Comparison of ENCODE assay signal across 9 cellular contexts in the genomic region with DNA sequence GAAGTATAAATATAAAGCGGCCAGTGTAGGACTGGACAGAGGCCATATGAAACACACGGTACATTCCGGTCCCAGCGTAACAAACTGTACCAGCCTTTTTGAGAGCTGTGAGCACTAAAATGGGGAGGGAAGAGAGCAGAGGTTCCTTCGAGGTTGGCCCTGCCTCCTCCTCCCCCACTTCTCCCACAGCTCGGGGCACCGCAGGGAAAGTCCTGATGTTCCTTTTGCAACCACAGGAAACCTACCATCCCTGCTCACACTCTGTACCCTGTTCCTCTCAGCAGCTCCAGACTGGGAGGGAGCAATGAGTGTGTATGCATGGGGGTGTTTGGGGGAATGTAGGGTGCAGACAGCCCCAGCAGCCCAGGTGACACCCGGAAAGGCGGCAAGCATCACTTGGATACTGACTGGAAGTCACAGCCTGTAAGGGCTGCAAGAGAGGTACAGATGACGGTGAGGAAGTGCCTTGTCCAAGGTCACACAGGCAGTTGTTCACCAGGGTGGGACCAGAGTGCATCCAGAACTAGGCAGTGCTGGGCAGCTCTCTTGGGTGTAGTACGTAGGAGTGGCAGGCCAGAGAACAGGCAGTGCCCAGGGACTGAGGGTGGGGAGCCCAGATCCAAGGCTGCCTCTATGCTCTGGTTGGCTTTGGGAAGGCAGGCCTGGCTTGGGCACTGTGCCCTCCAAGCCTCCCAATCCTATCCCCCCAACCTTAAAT. TPM values are rescaled to one million over a fixed set of nuclear protein-coding genes. Genes with fewer than 3 reads are reported as not detected.
DNase-seq lines count a peak whose midpoint lies in the region; ATAC-seq and TF ChIP-seq lines count a peak whose summit lies in the region.
"Had no signal": no experiment of that assay in that cellular context is flagged by ENCODE, and none has a peak within 500 bp of the region (broad histone marks: within the 10 kb centered on the region; RNA-seq: fewer than 3 reads in every experiment).

No MANE protein-coding gene starts in this region.

- POLR2A ChIA-PET in CD4-positive, alpha-beta T cell (lab: Charles Lee) = interaction anchor here (0.8 to 1.6 kb wide), 4 partner anchors 58 to 125 kb away, joined by 3 to 8 read pairs (median 6); no protein-coding TSS in a partner anchor
- POLR2A ChIA-PET in RWPE1 (lab: Yijun Ruan, JAX; ENCODE audit: low non-redundant PET) (no interaction called here), PC-3 (lab: Charles Lee; ENCODE audit: unreplicated experiment) (interaction anchor here (0.6 kb wide), 1 partner anchor 1390 kb away, joined by 4 read pairs; no protein-coding TSS in a partner anchor)

- no peaks in the 10 kb centered on the region for H3F3A ChIP-seq in PC-3 (ENCODE audit: low read length, unreplicated experiment)

- peak overlapping the region; percentile 81 for H3K4me3 Mint-ChIP-seq in CD4-positive, alpha-beta T cell

- H3K4me2 ChIP-seq in osteoblast (ENCODE audit: insufficient read depth, low read length) = peak overlapping the region; percentile 14
- H3K4me2 ChIP-seq in PC-3 (ENCODE audit: low read length) = no peak overlapping the region

- no peaks in the 10 kb centered on the region for H4K20me1 ChIP-seq in osteoblast (ENCODE audit: insufficient read depth, low read length)
- no peaks in the 10 kb centered on the region for H4K20me1 ChIP-seq in PC-3 (ENCODE audit: low read length)

- intact Hi-C loops in CD4-positive, alpha-beta T cell (cut with DNase I, micrococcal nuclease) = loop anchor here (2.0 to 5.0 kb wide), 3 partner anchors 13 to 1791 kb away; no protein-coding TSS in a partner anchor
- intact Hi-C loops in PC-3 (cut with micrococcal nuclease) = loop anchor here (2.0 kb wide), 1 partner anchor 37 kb away; the partner anchor contains the start of gene FKBP5

- H3K9ac ChIP-seq in PC-3 (ENCODE audit: low read length) = no peak overlapping the region

- H3K4me3 ChIP-seq in osteoblast (ENCODE audit: insufficient read depth, low read length) (no peak overlapping the region), BE2C (ENCODE audit: low read depth, low read length) (no peak overlapping the region), PC-3 (ENCODE audit: low read length) (no peak overlapping the region)

- peaks cover 86% of the 10 kb centered on the region for H3K4me1 Mint-ChIP-seq in CD4-positive, alpha-beta T cell (ENCODE audit: low read depth)

- CTCF ChIA-PET in CD4-positive, alpha-beta T cell (lab: Charles Lee) = interaction anchor here (1.2 to 5.8 kb wide), 2 partner anchors 11 to 102 kb away, joined by 4 to 24 read pairs; partner anchors contain the start of gene ARMC12
- CTCF ChIA-PET in RWPE1 (lab: Yijun Ruan, JAX) = interaction anchor here (0.6 to 0.7 kb wide), 2 partner anchors 102 to 428 kb away, joined by 3 to 4 read pairs; no protein-coding TSS in a partner anchor
- CTCF ChIA-PET in PC-3 (lab: Charles Lee) = no interaction called here

- peaks cover 27% of the 10 kb centered on the region for H3K4me1 ChIP-seq in osteoblast (ENCODE audit: insufficient read depth, low read length)
- peaks cover 25% of the 10 kb centered on the region for H3K4me1 ChIP-seq in BE2C
- peaks cover 19% of the 10 kb centered on the region for H3K4me1 ChIP-seq in PC-3 (ENCODE audit: insufficient read depth, low read length)

- no peaks in the 10 kb centered on the region for H3K9me3 Mint-ChIP-seq in CD4-positive, alpha-beta T cell

- peak in 1 of 10 experiments; percentile 5 for DNase-seq in CD4-positive, alpha-beta T cell
- DNase-seq in RWPE1 (ENCODE audit: low spot score) = peak; percentile 46
- peak; percentile 90 for DNase-seq in fibroblast of gingiva (ENCODE audit: low read depth)
- DNase-seq in osteoblast (ENCODE audit: insufficient read length, low spot score, missing footprints) = peak; percentile 88
- no peak for DNase-seq in BE2C
- no peak for DNase-seq in PC-3
- no peak for DNase-seq in EL

- no peaks in the 10 kb centered on the region for H3K27me3 Mint-ChIP-seq in CD4-positive, alpha-beta T cell

- no peaks in the 10 kb centered on the region for H3K27me3 ChIP-seq in CD4-positive, alpha-beta T cell (ENCODE audit: control insufficient read depth, insufficient read depth, low read length)
- H3K27me3 ChIP-seq in osteoblast (ENCODE audit: insufficient read depth, low read length) (no peaks in the 10 kb centered on the region), BE2C (no peaks in the 10 kb centered on the region), PC-3 (ENCODE audit: low read length) (no peaks in the 10 kb centered on the region)

- peak overlapping the region; percentile 87 for H3K27ac Mint-ChIP-seq in CD4-positive, alpha-beta T cell

- no peak for ATAC-seq in CD4-positive, alpha-beta T cell (ENCODE audit: poor library complexity)
- ATAC-seq in HG03175 (IDR thresholded peaks at IDR 0.05; ENCODE audit: unreplicated experiment) (no peak), PC-3 (no peak)

- TF ChIP-seq CTCF in CD4-positive, alpha-beta T cell (IDR thresholded peaks at IDR 0.05) = no peak
- no peak for TF ChIP-seq CTCF in RWPE1 (conservative IDR thresholded peaks at IDR 0.05; ENCODE audit: low read depth)
- TF ChIP-seq CTCF in osteoblast (IDR thresholded peaks at IDR 0.05; ENCODE audit: extremely low read depth, low read depth, low read length) = no peak
- TF ChIP-seq CTCF in BE2C (IDR thresholded peaks at IDR 0.05; ENCODE audit: low read depth, low read length) = no peak
- TF ChIP-seq CTCF in PC-3 (conservative IDR thresholded peaks at IDR 0.05; ENCODE audit: low read depth, low read length) = no peak

- H3K9me2 ChIP-seq in PC-3 (replicated peaks; ENCODE audit: low read length) = no peaks in the 10 kb centered on the region

- peak overlapping the region; percentile 63 for H2AFZ ChIP-seq in osteoblast (ENCODE audit: low read length)
- no peak overlapping the region for H2AFZ ChIP-seq in PC-3 (ENCODE audit: low read length)

- H3K9me3 ChIP-seq in CD4-positive, alpha-beta T cell (ENCODE audit: control insufficient read depth, low read length) = no peaks in the 10 kb centered on the region
- H3K9me3 ChIP-seq in osteoblast (ENCODE audit: low read depth, low read length) (no peaks in the 10 kb centered on the region), BE2C (no peaks in the 10 kb centered on the region), PC-3 (ENCODE audit: low read length) (no peaks in the 10 kb centered on the region)

- no peaks in the 10 kb centered on the region for H3K36me3 ChIP-seq in osteoblast (ENCODE audit: insufficient read depth, low read length)
- H3K36me3 ChIP-seq in BE2C = no peaks in the 10 kb centered on the region
- no peaks in the 10 kb centered on the region for H3K36me3 ChIP-seq in PC-3 (ENCODE audit: low read depth, low read length)

- no peaks in the 10 kb centered on the region for H3K36me3 Mint-ChIP-seq in CD4-positive, alpha-beta T cell (ENCODE audit: low read depth)

- H3K79me2 ChIP-seq in osteoblast (ENCODE audit: insufficient read depth, low read length) (no peaks in the 10 kb centered on the region), PC-3 (ENCODE audit: low read length) (no peaks in the 10 kb centered on the region)

- peak overlapping the region; percentile 75 for H3K27ac ChIP-seq in CD4-positive, alpha-beta T cell (ENCODE audit: low read depth, low read length)
- H3K27ac ChIP-seq in RWPE1 (peak overlapping the region; percentile 100), osteoblast (ENCODE audit: low read depth, low read length) (no peak overlapping the region), PC-3 (ENCODE audit: low read length) (no peak overlapping the region)

- BruUV-seq in PC-3 (replicated peaks; lab: Mats Ljungman, UMichigan) = no TSS peak

RNA-seq across cellular contexts. Expression of gene ARMC12, which starts 11.0 kb away (rescaled TPM):
- 1 to 10 TPM; 1.9 to 2.8 TPM for total RNA-seq in CD4-positive, alpha-beta T cell
- total RNA-seq in osteoblast (0.36 and 0.59 TPM in 2 replicates), PC-3 (2014; rRNA removed) (0.75 TPM in 1 of 2 replicates, not detected in the other)
- 3.1 TPM for polyA plus RNA-seq in BE2C (2012; ENCODE audit: insufficient read depth, insufficient read length, low read depth)

RNA-seq across cellular contexts. Expression of gene FKBP5, which starts 37.2 kb away (rescaled TPM):
- 10 to 100 TPM; 72.6 to 75.9 TPM for total RNA-seq in CD4-positive, alpha-beta T cell
- total RNA-seq in osteoblast = 5.1 and 6.2 TPM in 2 replicates
- 35.2 TPM for polyA plus RNA-seq in BE2C (2012; ENCODE audit: insufficient read depth, insufficient read length, low read depth)
- total RNA-seq in PC-3 (2014; rRNA removed) = 11.9 and 12.4 TPM in 2 replicates

RNA-seq across cellular contexts. Expression of gene CLPSL2, which starts 50.5 kb away (rescaled TPM):
- total RNA-seq in CD4-positive, alpha-beta T cell = not detected
- total RNA-seq in osteoblast = not detected in 2 replicates
- not detected for polyA plus RNA-seq in BE2C (2012; ENCODE audit: insufficient read depth, insufficient read length, low read depth)
- total RNA-seq in PC-3 (2014; rRNA removed) = not detected in 2 replicates
- total RNA-seq: activated CD8-positive, alpha-beta memory T cell treated with anti-CD3 and anti-CD28 coated beads for 36 hours had no signal

RNA-seq across cellular contexts. Expression of gene CLPSL1, which starts 54.9 kb away (rescaled TPM):
- total RNA-seq in CD4-positive, alpha-beta T cell = not detected
- total RNA-seq in osteoblast = not detected in 2 replicates
- not detected for polyA plus RNA-seq in BE2C (2012; ENCODE audit: insufficient read depth, insufficient read length, low read depth)
- not detected in 2 replicates for total RNA-seq in PC-3 (2014; rRNA removed)
- total RNA-seq: activated CD8-positive, alpha-beta memory T cell treated with anti-CD3 and anti-CD28 coated beads for 36 hours had no signal

Comparison
In these comparisons a context has a peak if more than half of its experiments do, and no peak if none do; other contexts are left out.
1. DNase-seq: peak in RWPE1 (single experiment), fibroblast of gingiva (single experiment) and osteoblast (single experiment); none in BE2C (single experiment), PC-3 (single experiment) and EL (single experiment).
2. H3K27ac ChIP-seq: peak in CD4-positive, alpha-beta T cell (single experiment) and RWPE1 (single experiment); none in osteoblast (single experiment) and PC-3 (single experiment).